ENCODE assay signal across 8 cellular contexts in the genomic region with DNA sequence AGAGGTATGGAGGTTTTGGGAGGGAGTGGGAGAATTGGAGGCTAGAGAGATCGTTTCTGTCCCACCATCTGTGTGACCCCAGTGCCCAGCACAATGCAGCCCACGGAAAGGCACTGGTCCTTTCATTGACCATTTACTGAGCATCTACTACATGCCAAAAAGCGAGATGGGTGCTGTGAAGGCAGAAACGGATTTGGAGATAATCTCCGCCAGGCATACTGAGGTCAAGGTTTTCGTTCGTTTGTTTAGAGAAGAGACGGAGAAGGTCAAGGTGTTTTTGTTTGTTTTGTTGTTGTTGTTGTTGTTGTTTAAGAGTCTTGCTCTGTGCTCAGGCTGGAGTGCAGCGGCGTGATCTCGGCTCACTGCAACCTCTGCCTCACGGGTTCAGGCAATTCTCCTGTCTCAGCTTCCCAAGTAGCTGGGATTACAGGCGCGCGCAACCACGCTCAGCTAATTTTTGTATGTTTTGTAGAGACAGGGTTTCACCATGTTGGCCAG. TPM values are rescaled to one million over a fixed set of nuclear protein-coding genes. Genes with fewer than 3 reads are reported as not detected.
A peak's percentile ranks its signal among the peaks of the same experiment; 100 is the strongest.
DNase-seq lines count a peak whose midpoint lies in the region; ATAC-seq and TF ChIP-seq lines count a peak whose summit lies in the region.

No MANE protein-coding gene starts in this region.

- ATAC-seq in memory B cell (ENCODE audit: low read depth) = no peak
- ATAC-seq in upper lobe of left lung (ENCODE audit: low FRiP score in 2 of 2) = no peak
- ATAC-seq in HG03469 (IDR thresholded peaks at IDR 0.05; ENCODE audit: unreplicated experiment) = no peak
- no peak for ATAC-seq in HG02678 (IDR thresholded peaks at IDR 0.05; ENCODE audit: unreplicated experiment)

- H3K9me3 Mint-ChIP-seq in activated naive CD4-positive, alpha-beta T cell treated with anti-CD3 and anti-CD28 coated beads, Interleukin-2, amount 50 U/mL, for 24 hours = no peaks in the 10 kb centered on the region
- H3K9me3 Mint-ChIP-seq in brain (peaks cover 0 to 13% (median 4%) of the 10 kb centered on the region in 5 experiments), memory B cell (peaks cover 4% of the 10 kb centered on the region)

- H3K27ac Mint-ChIP-seq in activated naive CD4-positive, alpha-beta T cell treated with anti-CD3 and anti-CD28 coated beads, Interleukin-2, amount 50 U/mL, for 24 hours = peak overlapping the region; percentile 73
- H3K27ac Mint-ChIP-seq in brain (peak overlapping the region; percentile 52 to 98 (median 96)), memory B cell (peak overlapping the region; percentile 95)

- H3K27me3 ChIP-seq in upper lobe of left lung = no peaks in the 10 kb centered on the region

- peaks cover 3% of the 10 kb centered on the region for H3K36me3 Mint-ChIP-seq in activated naive CD4-positive, alpha-beta T cell treated with anti-CD3 and anti-CD28 coated beads, Interleukin-2, amount 50 U/mL, for 24 hours
- no peaks in the 10 kb centered on the region for H3K36me3 Mint-ChIP-seq in brain
- H3K36me3 Mint-ChIP-seq in memory B cell = peaks cover 3% of the 10 kb centered on the region

- H3K27me3 Mint-ChIP-seq in activated naive CD4-positive, alpha-beta T cell treated with anti-CD3 and anti-CD28 coated beads, Interleukin-2, amount 50 U/mL, for 24 hours = no peaks in the 10 kb centered on the region
- peaks cover 18% of the 10 kb centered on the region for H3K27me3 Mint-ChIP-seq in brain
- peaks cover 2% of the 10 kb centered on the region for H3K27me3 Mint-ChIP-seq in memory B cell

- peaks cover 0 to 2% (median 0%) of the 10 kb centered on the region in 4 donors for H3K36me3 ChIP-seq in upper lobe of left lung

- H3K4me3 ChIP-seq in upper lobe of left lung = peak overlapping the region; percentile 32 to 95 (median 75)

- no peak for TF ChIP-seq POLR2A in upper lobe of left lung (IDR thresholded peaks at IDR 0.05)

- no peaks in the 10 kb centered on the region for H3K9me3 ChIP-seq in upper lobe of left lung

- H3K4me3 Mint-ChIP-seq in activated naive CD4-positive, alpha-beta T cell treated with anti-CD3 and anti-CD28 coated beads, Interleukin-2, amount 50 U/mL, for 24 hours = peak overlapping the region; percentile 98
- H3K4me3 Mint-ChIP-seq in brain = peak overlapping the region; percentile 92 to 100 (median 96)
- H3K4me3 Mint-ChIP-seq in memory B cell = peak overlapping the region; percentile 98

- H3K27ac ChIP-seq in upper lobe of left lung = peak overlapping the region in 3 of 4 donors; percentile 90 to 98 (median 91)

- TF ChIP-seq EP300 in upper lobe of left lung (IDR thresholded peaks at IDR 0.05) = no peak

- WGBS in upper lobe of left lung, 2 donors = 75 to 76% methylated on average over 14 to 16 of the region's 16 CpGs

- H3K4me1 ChIP-seq in upper lobe of left lung = peaks cover 21 to 45% (median 37%) of the 10 kb centered on the region in 4 donors

- H3K4me1 Mint-ChIP-seq in activated naive CD4-positive, alpha-beta T cell treated with anti-CD3 and anti-CD28 coated beads, Interleukin-2, amount 50 U/mL, for 24 hours = peaks cover 37% of the 10 kb centered on the region
- peaks cover 39% of the 10 kb centered on the region for H3K4me1 Mint-ChIP-seq in brain
- peaks cover 22% of the 10 kb centered on the region for H3K4me1 Mint-ChIP-seq in memory B cell

- TF ChIP-seq CTCF in brain (conservative IDR thresholded peaks at IDR 0.05) (no peak), upper lobe of left lung (IDR thresholded peaks at IDR 0.05) (no peak)

- no peak for DNase-seq in activated naive CD4-positive, alpha-beta T cell treated with Interleukin-2 at 50 U/mL for 16 hours
- DNase-seq in memory B cell (ENCODE audit: low spot score in 2 of 2) (no peak), upper lobe of left lung (no peak), HK-2 (ENCODE audit: unreplicated experiment) (no peak)

RNA-seq across cellular contexts. Expression of gene ZBTB43, which starts 0.6 kb away (rescaled TPM):
- polyA plus RNA-seq in brain (ENCODE audit: insufficient read depth, low read depth, low replicate concordance) = 6.8 TPM
- total RNA-seq in upper lobe of left lung = 10 to 100 TPM; 16.0 to 26.8 (median 19.4) TPM

RNA-seq across cellular contexts. Expression of gene ZBTB34, which starts 56.2 kb away (rescaled TPM):
- 2.6 TPM for polyA plus RNA-seq in brain (ENCODE audit: insufficient read depth, low read depth, low replicate concordance)
- 10 to 100 TPM in 5 of 6 donors, 1 to 10 TPM in 1; 9.5 to 21.3 (median 13.5) TPM for total RNA-seq in upper lobe of left lung
